Comparison of ENCODE assay signal across 16 cellular contexts in genomic region chr6:50025258-50025657, GRCh38.
"Had no signal": no experiment of that assay in that cellular context is flagged by ENCODE, and none has a peak within 500 bp of the region (broad histone marks: within the 10 kb centered on the region; RNA-seq: fewer than 3 reads in every experiment).

No MANE protein-coding gene starts in this region.

- ATAC-seq: left colon; naive thymus-derived CD4-positive, alpha-beta T cell; right lobe of liver; stimulated activated memory B cell treated with anti-CD40 and anti-IgM and Interleukin-4, amounts not matched to agents 10 μg/mL and 1 μg/mL and 100 μg/mL, for 72 hours had no signal

- H3K4me1 ChIP-seq: colonic mucosa, psoas muscle, right lobe of liver, tibial nerve had no signal

- H3K4me3 ChIP-seq: colonic mucosa, hepatocyte, psoas muscle, right lobe of liver, tibial nerve had no signal

- H3K9me3 ChIP-seq: colonic mucosa, neutrophil, psoas muscle, right lobe of liver, tibial nerve had no signal

- H3K27me3 ChIP-seq: colonic mucosa, hepatocyte, neutrophil, right lobe of liver, tibial nerve had no signal

- H3K36me3 ChIP-seq: colonic mucosa, neutrophil, right lobe of liver, tibial nerve had no signal

- H3K27ac ChIP-seq: colonic mucosa, hepatocyte, neutrophil, psoas muscle, right lobe of liver, tibial nerve had no signal

- DNase-seq: colonic mucosa; dermis blood vessel endothelial cell; erythroblast; foreskin melanocyte; head of caudate nucleus; left colon; naive thymus-derived CD4-positive, alpha-beta T cell; psoas muscle; retina; right lobe of liver; stimulated activated CD4-positive, alpha-beta T cell treated with anti-CD3 and anti-CD28 coated beads, Interleukin-1b, Interleukin-23, amount 100 ng/mL, for 48 hours; stimulated activated CD4-positive, alpha-beta T cell treated with anti-CD3 and anti-CD28 coated beads, Interleukin-4, amount 100 ng/mL, for 24 hours had no signal
